1 cellular context compared by ENCODE assay signal in the genomic region with DNA sequence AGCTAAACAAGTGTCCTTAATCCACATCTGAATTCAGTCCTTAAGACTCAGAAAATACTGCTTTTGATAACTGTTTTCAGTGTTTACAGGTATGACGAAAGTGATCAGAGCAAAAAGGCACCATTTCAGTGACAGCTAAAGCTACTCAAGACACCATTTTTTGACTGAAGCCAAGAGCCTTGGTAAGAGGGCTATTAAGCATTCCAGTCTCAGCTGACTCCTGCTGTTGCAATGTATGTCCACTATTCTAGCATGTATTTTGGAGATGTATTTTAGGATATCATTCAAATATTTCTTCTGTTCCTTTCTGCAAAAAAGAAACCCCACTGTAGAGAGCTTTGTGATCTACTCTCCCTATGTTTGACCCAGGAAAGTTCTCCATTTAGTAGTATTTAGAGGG.
TF ChIP-seq lines count a peak whose summit lies in the region.

No MANE protein-coding gene starts in this region.

TF ChIP-seq in GM12878, 131 proteins besides CTCF, POLR2A, EP300 and RAD21:
- TF ChIP-seq CREB1 (IDR thresholded peaks at IDR 0.05; ENCODE audit: low read depth) (no peak), YY1 (IDR thresholded peaks at IDR 0.05; ENCODE audit: low read depth, low read length) (no peak), FOS (IDR thresholded peaks at IDR 0.05; ENCODE audit: borderline replicate concordance, extremely low read depth, insufficient read length) (no peak), TAF1 (IDR thresholded peaks at IDR 0.05; ENCODE audit: borderline replicate concordance, low read depth, low read length) (no peak), JUNB (IDR thresholded peaks at IDR 0.05) (no peak)
